Comparison of ENCODE assay signal across 15 cellular contexts in the genomic region with DNA sequence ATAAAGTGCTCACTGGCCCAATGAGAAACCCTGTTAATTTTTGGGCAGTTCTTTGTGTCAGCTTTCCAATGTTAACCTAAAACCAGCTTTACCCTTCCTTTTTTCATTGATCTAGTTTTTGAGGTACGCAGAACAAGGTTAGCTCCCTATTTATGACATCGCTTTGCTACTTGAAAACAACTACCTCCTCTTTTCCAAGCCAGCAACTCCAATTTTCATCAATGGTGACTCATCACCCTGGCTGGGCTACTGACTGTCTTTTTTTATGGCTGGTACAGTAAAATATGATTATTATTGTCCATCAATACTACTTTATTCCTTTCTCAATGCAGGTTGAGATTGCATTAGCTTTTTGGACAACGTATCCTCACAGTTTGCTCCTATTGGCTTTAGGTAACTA.
"Had no signal": no experiment of that assay in that cellular context is flagged by ENCODE, and none has a peak within 500 bp of the region (broad histone marks: within the 10 kb centered on the region; RNA-seq: fewer than 3 reads in every experiment).

No MANE protein-coding gene starts in this region.

- H3K4me3 ChIP-seq: heart left ventricle, stomach, thoracic aorta had no signal

- H3K9me3 Mint-ChIP-seq: activated CD4-positive, alpha-beta memory T cell treated with anti-CD3 and anti-CD28 coated beads, Interleukin-2, amount 10 ng/mL, durations not matched to agents 7 days and 5 days; activated naive CD8-positive, alpha-beta T cell treated with anti-CD3 and anti-CD28 coated beads, Interleukin-2, amount 50 U/mL, for 24 hours; T-cell had no signal

- H3K27ac ChIP-seq: heart left ventricle, stomach, thoracic aorta, WERI-Rb-1 had no signal

- H3K27me3 ChIP-seq: heart left ventricle, stomach had no signal

- H3K27me3 Mint-ChIP-seq: activated CD4-positive, alpha-beta memory T cell treated with anti-CD3 and anti-CD28 coated beads, Interleukin-2, amount 10 ng/mL, durations not matched to agents 7 days and 5 days; T-cell had no signal

- FAIRE-seq: kidney had no signal

- H3K27ac Mint-ChIP-seq: activated CD4-positive, alpha-beta memory T cell treated with anti-CD3 and anti-CD28 coated beads, Interleukin-2, amount 10 ng/mL, durations not matched to agents 7 days and 5 days; activated CD4-positive, alpha-beta T cell treated with anti-CD3 and anti-CD28 coated beads for 36 hours; activated naive CD8-positive, alpha-beta T cell treated with anti-CD3 and anti-CD28 coated beads, Interleukin-2, amount 50 U/mL, for 24 hours; T-cell had no signal

- DNase-seq: activated CD4-positive, alpha-beta memory T cell treated with anti-CD3 and anti-CD28 coated beads, Interleukin-2, amount 10 ng/mL, durations not matched to agents 7 days and 5 days; activated CD4-positive, alpha-beta T cell treated with anti-CD3 and anti-CD28 coated beads for 36 hours; activated CD8-positive, alpha-beta memory T cell treated with anti-CD3 and anti-CD28 coated beads, Interleukin-2, amount 50 U/mL, for 4 hours; activated naive CD4-positive, alpha-beta T cell treated with Interleukin-2 at 50 U/mL for 16 hours; activated naive CD8-positive, alpha-beta T cell treated with anti-CD3 and anti-CD28 coated beads, Interleukin-2, amount 50 U/mL, for 24 hours; cerebellar nuclear complex; dermis blood vessel endothelial cell; heart left ventricle; kidney; left ventricle myocardium superior; mesendoderm; stomach; T-cell; WERI-Rb-1 had no signal

- H3K36me3 ChIP-seq: heart left ventricle, stomach, thoracic aorta, WERI-Rb-1 had no signal

- H3K36me3 Mint-ChIP-seq: T-cell had no signal

- H3K4me3 Mint-ChIP-seq: activated CD4-positive, alpha-beta memory T cell treated with anti-CD3 and anti-CD28 coated beads, Interleukin-2, amount 10 ng/mL, durations not matched to agents 7 days and 5 days; activated CD4-positive, alpha-beta T cell treated with anti-CD3 and anti-CD28 coated beads for 36 hours; activated naive CD8-positive, alpha-beta T cell treated with anti-CD3 and anti-CD28 coated beads, Interleukin-2, amount 50 U/mL, for 24 hours; T-cell had no signal

- H3K4me1 Mint-ChIP-seq: activated CD4-positive, alpha-beta memory T cell treated with anti-CD3 and anti-CD28 coated beads, Interleukin-2, amount 10 ng/mL, durations not matched to agents 7 days and 5 days; activated CD4-positive, alpha-beta T cell treated with anti-CD3 and anti-CD28 coated beads for 36 hours; activated naive CD8-positive, alpha-beta T cell treated with anti-CD3 and anti-CD28 coated beads, Interleukin-2, amount 50 U/mL, for 24 hours; T-cell had no signal
